Comparison of ENCODE assay signal across 25 cellular contexts in the genomic region with DNA sequence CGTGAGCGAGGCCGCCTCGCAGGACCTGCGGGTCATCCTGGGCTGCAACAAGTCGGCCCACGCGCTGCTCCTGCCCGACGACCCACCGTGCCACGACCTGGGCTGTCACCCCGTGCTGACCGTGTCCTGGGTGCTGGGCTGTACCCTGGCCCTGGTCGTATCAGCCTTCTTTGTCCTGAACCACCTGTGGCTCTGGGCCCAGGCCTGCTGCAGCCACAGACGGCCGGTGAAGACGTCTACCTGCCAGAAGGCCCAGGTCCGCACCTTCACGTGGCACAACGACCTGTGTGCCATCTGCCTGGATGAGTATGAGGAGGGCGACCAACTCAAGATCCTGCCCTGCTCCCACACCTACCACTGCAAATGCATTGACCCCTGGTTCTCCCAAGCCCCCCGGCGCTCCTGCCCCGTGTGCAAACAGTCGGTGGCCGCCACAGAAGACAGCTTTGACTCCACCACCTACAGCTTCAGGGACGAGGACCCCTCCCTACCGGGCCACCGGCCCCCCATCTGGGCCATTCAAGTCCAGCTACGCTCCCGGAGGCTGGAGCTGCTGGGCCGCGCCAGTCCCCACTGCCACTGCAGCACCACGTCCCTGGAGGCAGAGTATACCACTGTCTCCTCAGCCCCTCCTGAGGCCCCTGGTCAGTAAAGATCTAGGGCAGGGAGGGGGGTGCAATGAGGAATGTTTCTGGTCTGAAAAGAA. TPM values are rescaled to one million over a fixed set of nuclear protein-coding genes. Genes with fewer than 3 reads are reported as not detected.
DNase-seq lines count a peak whose midpoint lies in the region; ATAC-seq and TF ChIP-seq lines count a peak whose summit lies in the region.
"Had no signal": no experiment of that assay in that cellular context is flagged by ENCODE, and none has a peak within 500 bp of the region (broad histone marks: within the 10 kb centered on the region; RNA-seq: fewer than 3 reads in every experiment).

No MANE protein-coding gene starts in this region.

- no peak overlapping the region for H4K8ac ChIP-seq in neuronal stem cell (ENCODE audit: low read depth, low read length)

- TF ChIP-seq CTCF in HEK293 (tag by site-specific recombination; IDR thresholded peaks at IDR 0.05): no peak

- H2BK12ac ChIP-seq in neuronal stem cell (ENCODE audit: low read length): peak overlapping the region; percentile 92

- peak; percentile 13 for ATAC-seq in stimulated activated effector memory CD8-positive, alpha-beta T cell treated with anti-CD3 and anti-CD28 coated beads, Interleukin-12 subunit alpha, Interleukin-12 subunit beta, amount 100 ng/mL, for 72 hours
- ATAC-seq in GM21825 (IDR thresholded peaks at IDR 0.05; ENCODE audit: unreplicated experiment): no peak
- ATAC-seq: A549, HCT116 had no signal

- WGBS in neuronal stem cell (ENCODE audit: extremely low coverage in 2 of 2, insufficient read length in 2 of 2, insufficient replicate concordance in 1 of 2), 2 donors: no CpG with 5 or more reads among the region's 35 CpGs

- H3K36me3 ChIP-seq in H7 (replicated peaks; ENCODE audit: control insufficient read depth, insufficient read depth, low read length): no peaks in the 10 kb centered on the region
- no peaks in the 10 kb centered on the region for H3K36me3 ChIP-seq in HEK293 (ENCODE audit: control insufficient read depth in 2 of 2, insufficient read depth in 1 of 2, low read length in 2 of 2)
- no peaks in the 10 kb centered on the region for H3K36me3 ChIP-seq in neuronal stem cell (replicated peaks in 1 of 2; ENCODE audit: control insufficient read depth in 2 of 2, insufficient read depth in 2 of 2, low read length in 2 of 2)
- H3K36me3 ChIP-seq: BE2C; BLaER1 treated with 17β-estradiol and CSF1 and Interleukin-3, amounts not matched to agents 10 nM and 100 nM had no signal

- H3K9me3 Mint-ChIP-seq in stimulated activated effector memory CD8-positive, alpha-beta T cell treated with anti-CD3 and anti-CD28 coated beads, Interleukin-12 subunit alpha, Interleukin-12 subunit beta, amount 100 ng/mL, for 72 hours: no peaks in the 10 kb centered on the region
- H3K9me3 Mint-ChIP-seq: CD4-positive, alpha-beta T cell; HFFc6 had no signal

- H2AK5ac ChIP-seq in neuronal stem cell (ENCODE audit: low read depth, low read length): peak overlapping the region; percentile 100

- H3K4me1 ChIP-seq in HEK293 (ENCODE audit: control insufficient read depth, insufficient read depth, low read length) (no peaks in the 10 kb centered on the region), neuronal stem cell (ENCODE audit: control insufficient read depth in 2 of 2, insufficient read depth in 1 of 2, low read depth in 1 of 2, low read length in 2 of 2) (peaks cover 0 to 2% of the 10 kb centered on the region in 2 donors)
- H3K4me1 ChIP-seq: A549; BE2C; BLaER1 treated with 17β-estradiol and CSF1 and Interleukin-3, amounts not matched to agents 10 nM and 100 nM had no signal

- peak overlapping the region; percentile 75 for H4K91ac ChIP-seq in neuronal stem cell (ENCODE audit: low read depth, low read length, poor library complexity)

- peak overlapping the region; percentile 98 for H3K14ac ChIP-seq in neuronal stem cell (ENCODE audit: low read length)

- H3K4me3 Mint-ChIP-seq in stimulated activated effector memory CD8-positive, alpha-beta T cell treated with anti-CD3 and anti-CD28 coated beads, Interleukin-12 subunit alpha, Interleukin-12 subunit beta, amount 100 ng/mL, for 72 hours: no peak overlapping the region
- H3K4me3 Mint-ChIP-seq: CD14-positive monocyte; CD4-positive, alpha-beta T cell; CD8-positive, alpha-beta memory T cell; HFFc6 had no signal

- H2BK15ac ChIP-seq in neuronal stem cell (ENCODE audit: low read length): peak overlapping the region; percentile 97

- peak overlapping the region; percentile 78 for H3K23ac ChIP-seq in neuronal stem cell (ENCODE audit: low read depth, low read length, poor library complexity)

- H3K4me3 ChIP-seq in H7 (ENCODE audit: insufficient read depth, low read depth, low read length): no peak overlapping the region
- H3K4me3 ChIP-seq in HEK293 (ENCODE audit: low read depth, low read length): no peak overlapping the region
- no peak overlapping the region for H3K4me3 ChIP-seq in neuronal stem cell (ENCODE audit: low read length in 2 of 2)
- H3K4me3 ChIP-seq: A549; BLaER1 treated with 17β-estradiol and CSF1 and Interleukin-3, amounts not matched to agents 10 nM and 100 nM had no signal

- H2BK120ac ChIP-seq in neuronal stem cell (ENCODE audit: low read depth, low read length): no peak overlapping the region

- H3K9me3 ChIP-seq in HEK293 (ENCODE audit: control insufficient read depth, insufficient read depth, low read depth, low read length) (no peaks in the 10 kb centered on the region), neuronal stem cell (replicated peaks in 1 of 2; ENCODE audit: control insufficient read depth in 2 of 2, insufficient read depth in 1 of 2, low read depth in 1 of 2, low read length in 2 of 2) (peaks cover 2 to 4% of the 10 kb centered on the region in 2 donors)
- H3K9me3 ChIP-seq: A549, BE2C had no signal

- H3K4me2 ChIP-seq in neuronal stem cell (ENCODE audit: insufficient read depth, low read length, poor library complexity, severe bottlenecking): no peak overlapping the region
- H3K4me2 ChIP-seq: A549; BLaER1 treated with 17β-estradiol and CSF1 and Interleukin-3, amounts not matched to agents 10 nM and 100 nM had no signal

- peaks cover 2% of the 10 kb centered on the region for H3K79me1 ChIP-seq in neuronal stem cell (ENCODE audit: low read depth, low read length)

- H3K27ac Mint-ChIP-seq in stimulated activated effector memory CD8-positive, alpha-beta T cell treated with anti-CD3 and anti-CD28 coated beads, Interleukin-12 subunit alpha, Interleukin-12 subunit beta, amount 100 ng/mL, for 72 hours: no peak overlapping the region
- H3K27ac Mint-ChIP-seq: CD14-positive monocyte; CD4-positive, alpha-beta T cell; CD8-positive, alpha-beta memory T cell; HFFc6 had no signal

- H2BK5ac ChIP-seq in neuronal stem cell (ENCODE audit: low read length): peak overlapping the region; percentile 93

- peak overlapping the region; percentile 81 for H3K4ac ChIP-seq in neuronal stem cell (ENCODE audit: low read length)

- no peaks in the 10 kb centered on the region for H3K36me3 Mint-ChIP-seq in stimulated activated effector memory CD8-positive, alpha-beta T cell treated with anti-CD3 and anti-CD28 coated beads, Interleukin-12 subunit alpha, Interleukin-12 subunit beta, amount 100 ng/mL, for 72 hours
- H3K36me3 Mint-ChIP-seq: CD14-positive monocyte; CD8-positive, alpha-beta memory T cell had no signal

- H3K27ac ChIP-seq in HEK293 (ENCODE audit: extremely low read depth, low read depth, low read length) (no peak overlapping the region), neuronal stem cell (replicated peaks; ENCODE audit: low read length) (no peak overlapping the region), substantia nigra (ENCODE audit: low read depth, low read length, poor library complexity, severe bottlenecking) (no peak overlapping the region)
- H3K27ac ChIP-seq: A549; BLaER1 treated with 17β-estradiol and CSF1 and Interleukin-3, amounts not matched to agents 10 nM and 100 nM had no signal

- DNase-seq in H7 (peak; percentile 57), neuronal stem cell (ENCODE audit: low spot score) (no peak), substantia nigra (lab: John Stamatoyannopoulos, UW) (no peak)
- DNase-seq in stimulated activated effector memory CD8-positive, alpha-beta T cell treated with anti-CD3 and anti-CD28 coated beads, Interleukin-12 subunit alpha, Interleukin-12 subunit beta, amount 100 ng/mL, for 72 hours (ENCODE audit: low spot score in 2 of 2): no peak
- DNase-seq in stimulated activated CD4-positive, alpha-beta T cell treated with anti-CD3 and anti-CD28 coated beads, Interleukin-4, amount 100 ng/mL, for 1 hour: no peak
- DNase-seq: 8988T; ACHN; AML-193; BE2C; Calu3; CD4-positive, alpha-beta T cell; CD8-positive, alpha-beta memory T cell; DMS53; DMS79 treated with DMSO at 0.1 percent for 48 hours; GF-D8; GOT3; HFFc6 had no signal

- H3K9ac ChIP-seq in neuronal stem cell (ENCODE audit: low read depth, low read length, poor library complexity): peak overlapping the region; percentile 33
- H3K9ac ChIP-seq: BLaER1 treated with 17β-estradiol and CSF1 and Interleukin-3, amounts not matched to agents 10 nM and 100 nM had no signal

- CTCF ChIA-PET in HEK293 (lab: Yijun Ruan, JAX): no interaction called here

- no peak overlapping the region for H2AFZ ChIP-seq in neuronal stem cell (ENCODE audit: low read length)

- H3K4me1 Mint-ChIP-seq in stimulated activated effector memory CD8-positive, alpha-beta T cell treated with anti-CD3 and anti-CD28 coated beads, Interleukin-12 subunit alpha, Interleukin-12 subunit beta, amount 100 ng/mL, for 72 hours: no peaks in the 10 kb centered on the region
- H3K4me1 Mint-ChIP-seq: CD14-positive monocyte; CD8-positive, alpha-beta memory T cell had no signal

- POLR2A ChIA-PET in HEK293 (lab: Yijun Ruan, JAX): no interaction called here

- H3K18ac ChIP-seq in neuronal stem cell (ENCODE audit: low read length): peak overlapping the region; percentile 91

- H3K27me3 ChIP-seq in H7 (ENCODE audit: control insufficient read depth, insufficient read depth, low read length) (no peaks in the 10 kb centered on the region), neuronal stem cell (ENCODE audit: control insufficient read depth in 3 of 3, insufficient read depth in 3 of 3, low read depth in 1 of 3, low read length in 3 of 3) (no peaks in the 10 kb centered on the region)
- H3K27me3 ChIP-seq: BE2C; BLaER1 treated with 17β-estradiol and CSF1 and Interleukin-3, amounts not matched to agents 10 nM and 100 nM had no signal

TF ChIP-seq in HEK293, 187 proteins besides CTCF, POLR2A, EP300 and RAD21:
- TF ChIP-seq SCRT1 (tag by site-specific recombination; IDR thresholded peaks at IDR 0.05; ENCODE audit: borderline replicate concordance) (peak; percentile 48; the same call in 1 of the 2 replicates), GLI2 (tag by site-specific recombination; IDR thresholded peaks at IDR 0.05; ENCODE audit: borderline replicate concordance, low read depth) (no peak), SCRT2 (tag by site-specific recombination; IDR thresholded peaks at IDR 0.05) (peak; percentile 83), ZNF423 (tag by site-specific recombination; IDR thresholded peaks at IDR 0.05) (no peak)
- TF ChIP-seq, protein P1, sequence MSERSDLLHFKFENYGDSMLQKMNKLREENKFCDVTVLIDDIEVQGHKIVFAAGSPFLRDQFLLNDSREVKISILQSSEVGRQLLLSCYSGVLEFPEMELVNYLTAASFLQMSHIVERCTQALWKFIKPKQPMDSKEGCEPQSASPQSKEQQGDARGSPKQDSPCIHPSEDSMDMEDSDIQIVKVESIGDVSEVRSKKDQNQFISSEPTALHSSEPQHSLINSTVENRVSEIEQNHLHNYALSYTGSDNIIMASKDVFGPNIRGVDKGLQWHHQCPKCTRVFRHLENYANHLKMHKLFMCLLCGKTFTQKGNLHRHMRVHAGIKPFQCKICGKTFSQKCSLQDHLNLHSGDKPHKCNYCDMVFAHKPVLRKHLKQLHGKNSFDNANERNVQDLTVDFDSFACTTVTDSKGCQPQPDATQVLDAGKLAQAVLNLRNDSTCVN (tag by site-specific recombination; optimal IDR thresholded peaks at IDR 0.05): no peak

RNA-seq across cellular contexts. Expression of a gene that starts 1.1 kb away (rescaled TPM):
- not detected in 2 replicates for total RNA-seq in H7 (2014; rRNA removed; shearing (Covaris generic))
- 0.13 TPM for polyA plus RNA-seq in neuronal stem cell (2013, experiment 1 of 2)
- polyA plus RNA-seq in neuronal stem cell (2013, experiment 2 of 2): 0.08 TPM
- total RNA-seq: Calu3; CD4-positive, alpha-beta T cell; CD8-positive, alpha-beta memory T cell; Daoy; G401; HFFc6 had no signal
- polyA plus RNA-seq: A549; CD14-positive monocyte; CD8-positive, alpha-beta memory T cell had no signal
